1 cellular context compared by ENCODE assay signal in the genomic region with DNA sequence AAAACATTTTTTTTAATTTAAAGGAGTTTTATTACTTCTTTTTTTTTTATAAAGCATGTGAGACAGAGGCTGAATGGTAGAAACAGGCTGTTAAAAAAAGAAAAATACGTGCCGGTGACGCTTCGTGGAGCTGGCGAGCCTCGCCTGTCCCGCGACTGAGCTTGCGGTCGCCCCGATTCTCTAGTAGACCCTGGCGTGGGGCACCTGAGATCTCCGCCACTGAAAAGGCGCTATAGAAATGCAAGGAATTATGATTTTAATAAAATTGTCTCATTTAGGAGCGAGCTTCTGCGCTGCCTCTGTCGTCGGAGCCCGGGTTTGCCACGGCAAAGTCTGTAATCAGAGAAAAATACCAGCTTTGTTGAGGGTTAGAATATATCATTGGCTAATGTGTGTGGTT.
TF ChIP-seq lines count a peak whose summit lies in the region.

No MANE protein-coding gene starts in this region.

TF ChIP-seq in HepG2, 621 proteins besides CTCF, POLR2A, EP300 and RAD21:
- TF ChIP-seq MBNL3 (CRISPR knock-in tag; conservative IDR thresholded peaks at IDR 0.05) (no peak), FOXP1 (IDR thresholded peaks at IDR 0.05) (no peak), FOXP1 (CRISPR knock-in tag; IDR thresholded peaks at IDR 0.05) (0 out of 2 replicates have a peak, but pooled peaks have one; percentile 2), TEAD3 (CRISPR knock-in tag; optimal IDR thresholded peaks at IDR 0.05; ENCODE audit: borderline replicate concordance) (no peak), ZNF501 (CRISPR knock-in tag; IDR thresholded peaks at IDR 0.05) (0 out of 2 replicates have a peak, but pooled peaks have one; percentile 35), ZNF816 (CRISPR knock-in tag; IDR thresholded peaks at IDR 0.05; ENCODE audit: borderline replicate concordance) (0 out of 2 replicates have a peak, but pooled peaks have one; percentile 13), SNAPC5 (CRISPR knock-in tag; IDR thresholded peaks at IDR 0.05; ENCODE audit: borderline replicate concordance) (no peak), SRSF1 (optimal IDR thresholded peaks at IDR 0.05; ENCODE audit: low read depth, low read length) (no peak), ZGPAT (CRISPR knock-in tag; IDR thresholded peaks at IDR 0.05) (peak; percentile 3; the same call in 1 of the 2 replicates), GABPA (IDR thresholded peaks at IDR 0.05; ENCODE audit: low read depth, low read length) (no peak), GABPA (CRISPR knock-in tag; IDR thresholded peaks at IDR 0.05; ENCODE audit: low read depth) (no peak), CHD2 (IDR thresholded peaks at IDR 0.05; ENCODE audit: low read depth, low read length) (no peak), POLR2AphosphoS5 (IDR thresholded peaks at IDR 0.05; ENCODE audit: low read depth, low read length) (no peak), NR3C1 (CRISPR knock-in tag; IDR thresholded peaks at IDR 0.05) (no peak), ZNF788 (CRISPR knock-in tag; IDR thresholded peaks at IDR 0.05; ENCODE audit: borderline replicate concordance) (peak; percentile 11; the same call in 1 of the 2 replicates), HNRNPUL1 (IDR thresholded peaks at IDR 0.05; ENCODE audit: low read depth, low read length) (no peak)
- TF ChIP-seq, protein P1, sequence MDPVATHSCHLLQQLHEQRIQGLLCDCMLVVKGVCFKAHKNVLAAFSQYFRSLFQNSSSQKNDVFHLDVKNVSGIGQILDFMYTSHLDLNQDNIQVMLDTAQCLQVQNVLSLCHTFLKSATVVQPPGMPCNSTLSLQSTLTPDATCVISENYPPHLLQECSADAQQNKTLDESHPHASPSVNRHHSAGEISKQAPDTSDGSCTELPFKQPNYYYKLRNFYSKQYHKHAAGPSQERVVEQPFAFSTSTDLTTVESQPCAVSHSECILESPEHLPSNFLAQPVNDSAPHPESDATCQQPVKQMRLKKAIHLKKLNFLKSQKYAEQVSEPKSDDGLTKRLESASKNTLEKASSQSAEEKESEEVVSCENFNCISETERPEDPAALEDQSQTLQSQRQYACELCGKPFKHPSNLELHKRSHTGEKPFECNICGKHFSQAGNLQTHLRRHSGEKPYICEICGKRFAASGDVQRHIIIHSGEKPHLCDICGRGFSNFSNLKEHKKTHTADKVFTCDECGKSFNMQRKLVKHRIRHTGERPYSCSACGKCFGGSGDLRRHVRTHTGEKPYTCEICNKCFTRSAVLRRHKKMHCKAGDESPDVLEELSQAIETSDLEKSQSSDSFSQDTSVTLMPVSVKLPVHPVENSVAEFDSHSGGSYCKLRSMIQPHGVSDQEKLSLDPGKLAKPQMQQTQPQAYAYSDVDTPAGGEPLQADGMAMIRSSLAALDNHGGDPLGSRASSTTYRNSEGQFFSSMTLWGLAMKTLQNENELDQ (CRISPR knock-in tag; IDR thresholded peaks at IDR 0.05; ENCODE audit: borderline replicate concordance), result no peak
